In genomic region chr15:36756707-36757106, GRCh38 we compare ENCODE assay signal across 11 cellular contexts.
DNase-seq lines count a peak whose midpoint lies in the region; TF ChIP-seq lines count a peak whose summit lies in the region.
"Had no signal": no experiment of that assay in that cellular context is flagged by ENCODE, and none has a peak within 500 bp of the region (broad histone marks: within the 10 kb centered on the region; RNA-seq: fewer than 3 reads in every experiment).

No MANE protein-coding gene starts in this region.

- peaks cover 21% of the 10 kb centered on the region for H3K4me1 Mint-ChIP-seq in endodermal cell
- H3K4me1 Mint-ChIP-seq: CD8-positive, alpha-beta memory T cell had no signal

- H3K9me3 ChIP-seq in endodermal cell (ENCODE audit: control insufficient read depth, low read length) (peaks cover 5% of the 10 kb centered on the region), SJCRH30 (replicated peaks) (no peaks in the 10 kb centered on the region)

- no peaks in the 10 kb centered on the region for H3K4me1 ChIP-seq in endodermal cell (ENCODE audit: control insufficient read depth, insufficient read depth, low read length)
- no peaks in the 10 kb centered on the region for H3K4me1 ChIP-seq in SJCRH30

- peak; percentile 12 for DNase-seq in NCI-H128 (lab: John Stamatoyannopoulos, UW; ENCODE audit: unreplicated experiment)
- peak; percentile 71 to 77 for DNase-seq in NCI-H1930 (lab: John Stamatoyannopoulos, UW)
- peak; percentile 89 for DNase-seq in NCI-H748 (lab: John Stamatoyannopoulos, UW; ENCODE audit: unreplicated experiment)
- no peak for DNase-seq in endodermal cell
- DNase-seq in substantia nigra (lab: John Stamatoyannopoulos, UW), result no peak
- DNase-seq in SJCRH30, result no peak
- DNase-seq in activated CD4-positive, alpha-beta T cell treated with anti-CD3 and anti-CD28 coated beads for 1 hour, result no peak
- DNase-seq: CD8-positive, alpha-beta memory T cell; KBM-7; NCI-H1694 treated with DMSO at 0.1 percent for 48 hours; NCI-H526 treated with DMSO at 0.1 percent for 48 hours had no signal

- H3K9ac ChIP-seq in endodermal cell (ENCODE audit: extremely low read depth, low read length, poor library complexity, severe bottlenecking), result no peak overlapping the region

- TF ChIP-seq CTCF in endodermal cell (conservative IDR thresholded peaks at IDR 0.05), result no peak

- H3K4me3 ChIP-seq in endodermal cell (ENCODE audit: low read length) (no peak overlapping the region), SJCRH30 (no peak overlapping the region)

- H3K9me3 Mint-ChIP-seq in endodermal cell, result peaks cover 1% of the 10 kb centered on the region

- H3K27me3 Mint-ChIP-seq in endodermal cell (ENCODE audit: insufficient read depth), result no peaks in the 10 kb centered on the region
- H3K27me3 Mint-ChIP-seq: CD8-positive, alpha-beta memory T cell had no signal

- H3K27ac ChIP-seq in endodermal cell (ENCODE audit: low read depth, low read length) (peak overlapping the region; percentile 47), substantia nigra (ENCODE audit: low read depth, low read length, poor library complexity, severe bottlenecking) (no peak overlapping the region), SJCRH30 (no peak overlapping the region)

- H3K4me3 Mint-ChIP-seq in endodermal cell, result no peak overlapping the region
- H3K4me3 Mint-ChIP-seq: CD8-positive, alpha-beta memory T cell had no signal

- no peaks in the 10 kb centered on the region for H3K36me3 ChIP-seq in endodermal cell (ENCODE audit: control insufficient read depth, insufficient read depth, low read length)
- H3K36me3 ChIP-seq in SJCRH30, result no peaks in the 10 kb centered on the region

- no peak overlapping the region for H3K27ac Mint-ChIP-seq in endodermal cell
- H3K27ac Mint-ChIP-seq: CD8-positive, alpha-beta memory T cell had no signal

- H3K36me3 Mint-ChIP-seq in endodermal cell (ENCODE audit: low read depth), result peaks cover 6% of the 10 kb centered on the region

- WGBS in endodermal cell (ENCODE audit: insufficient coverage in 1 of 2, insufficient read length in 1 of 2), 2 experiments, result 84 to 91% methylated on average over 4 of the region's 4 CpGs

- H3K27me3 ChIP-seq in endodermal cell (ENCODE audit: control insufficient read depth, insufficient read depth, low read length, poor library complexity, severe bottlenecking) (no peaks in the 10 kb centered on the region), SJCRH30 (no peaks in the 10 kb centered on the region)

Comparison
In these comparisons a context has a peak if more than half of its experiments do, and no peak if none do; other contexts are left out.
1. DNase-seq: peak in NCI-H128 (single experiment), NCI-H1930 (2 of 2) and NCI-H748 (single experiment); none in endodermal cell (single experiment), substantia nigra (0 of 49), SJCRH30 (0 of 2) and activated CD4-positive, alpha-beta T cell treated with anti-CD3 and anti-CD28 coated beads for 1 hour (single experiment).